ENCODE assay signal across 1 cellular context in genomic region chr14:103663506-103663905, GRCh38.
TF ChIP-seq lines count a peak whose summit lies in the region.

No MANE protein-coding gene starts in this region.

TF ChIP-seq in GM23338, 12 proteins besides CTCF, POLR2A, EP300 and RAD21:
- TF ChIP-seq ZNF331 (CRISPR knock-in tag; IDR thresholded peaks at IDR 0.05; ENCODE audit: low read depth) (no peak), CREB1 (CRISPR knock-in tag; IDR thresholded peaks at IDR 0.05; ENCODE audit: low read depth) (no peak), EZH2 (IDR thresholded peaks at IDR 0.05; ENCODE audit: low read depth, unreplicated experiment) (no peak), NANOG (IDR thresholded peaks at IDR 0.05; ENCODE audit: borderline replicate concordance) (no peak), EZH2phosphoT487 (IDR thresholded peaks at IDR 0.05; ENCODE audit: unreplicated experiment) (no peak), ZNF462 (CRISPR knock-in tag; IDR thresholded peaks at IDR 0.05) (no peak), ZNF114 (CRISPR knock-in tag; IDR thresholded peaks at IDR 0.05) (no peak), JUNB (IDR thresholded peaks at IDR 0.05; ENCODE audit: unreplicated experiment) (no peak), POLR2AphosphoS5 (IDR thresholded peaks at IDR 0.05; ENCODE audit: low read depth) (no peak)
- TF ChIP-seq, protein P1, sequence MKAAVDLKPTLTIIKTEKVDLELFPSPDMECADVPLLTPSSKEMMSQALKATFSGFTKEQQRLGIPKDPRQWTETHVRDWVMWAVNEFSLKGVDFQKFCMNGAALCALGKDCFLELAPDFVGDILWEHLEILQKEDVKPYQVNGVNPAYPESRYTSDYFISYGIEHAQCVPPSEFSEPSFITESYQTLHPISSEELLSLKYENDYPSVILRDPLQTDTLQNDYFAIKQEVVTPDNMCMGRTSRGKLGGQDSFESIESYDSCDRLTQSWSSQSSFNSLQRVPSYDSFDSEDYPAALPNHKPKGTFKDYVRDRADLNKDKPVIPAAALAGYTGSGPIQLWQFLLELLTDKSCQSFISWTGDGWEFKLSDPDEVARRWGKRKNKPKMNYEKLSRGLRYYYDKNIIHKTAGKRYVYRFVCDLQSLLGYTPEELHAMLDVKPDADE (IDR thresholded peaks at IDR 0.05): no peak
- TF ChIP-seq, protein P2, sequence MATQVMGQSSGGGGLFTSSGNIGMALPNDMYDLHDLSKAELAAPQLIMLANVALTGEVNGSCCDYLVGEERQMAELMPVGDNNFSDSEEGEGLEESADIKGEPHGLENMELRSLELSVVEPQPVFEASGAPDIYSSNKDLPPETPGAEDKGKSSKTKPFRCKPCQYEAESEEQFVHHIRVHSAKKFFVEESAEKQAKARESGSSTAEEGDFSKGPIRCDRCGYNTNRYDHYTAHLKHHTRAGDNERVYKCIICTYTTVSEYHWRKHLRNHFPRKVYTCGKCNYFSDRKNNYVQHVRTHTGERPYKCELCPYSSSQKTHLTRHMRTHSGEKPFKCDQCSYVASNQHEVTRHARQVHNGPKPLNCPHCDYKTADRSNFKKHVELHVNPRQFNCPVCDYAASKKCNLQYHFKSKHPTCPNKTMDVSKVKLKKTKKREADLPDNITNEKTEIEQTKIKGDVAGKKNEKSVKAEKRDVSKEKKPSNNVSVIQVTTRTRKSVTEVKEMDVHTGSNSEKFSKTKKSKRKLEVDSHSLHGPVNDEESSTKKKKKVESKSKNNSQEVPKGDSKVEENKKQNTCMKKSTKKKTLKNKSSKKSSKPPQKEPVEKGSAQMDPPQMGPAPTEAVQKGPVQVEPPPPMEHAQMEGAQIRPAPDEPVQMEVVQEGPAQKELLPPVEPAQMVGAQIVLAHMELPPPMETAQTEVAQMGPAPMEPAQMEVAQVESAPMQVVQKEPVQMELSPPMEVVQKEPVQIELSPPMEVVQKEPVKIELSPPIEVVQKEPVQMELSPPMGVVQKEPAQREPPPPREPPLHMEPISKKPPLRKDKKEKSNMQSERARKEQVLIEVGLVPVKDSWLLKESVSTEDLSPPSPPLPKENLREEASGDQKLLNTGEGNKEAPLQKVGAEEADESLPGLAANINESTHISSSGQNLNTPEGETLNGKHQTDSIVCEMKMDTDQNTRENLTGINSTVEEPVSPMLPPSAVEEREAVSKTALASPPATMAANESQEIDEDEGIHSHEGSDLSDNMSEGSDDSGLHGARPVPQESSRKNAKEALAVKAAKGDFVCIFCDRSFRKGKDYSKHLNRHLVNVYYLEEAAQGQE (IDR thresholded peaks at IDR 0.05; ENCODE audit: unreplicated experiment): no peak
